25 cellular contexts compared by ENCODE assay signal in genomic region chr1:6965914-6966241, GRCh38.
"Had no signal": no experiment of that assay in that cellular context is flagged by ENCODE, and none has a peak within 500 bp of the region (broad histone marks: within the 10 kb centered on the region; RNA-seq: fewer than 3 reads in every experiment).

No MANE protein-coding gene starts in this region.

- DNase-seq: activated B cell treated with CpG ODN at 0.5 μM for 24 hours; activated CD4-positive, alpha-beta T cell treated with anti-CD3 and anti-CD28 coated beads for 1 hour; activated CD4-positive, alpha-beta T cell treated with anti-CD3 and anti-CD28 coated beads, Interleukin-2, amount 10 ng/mL, durations not matched to agents 24 days and 14 days; activated CD4-positive, alpha-beta T cell treated with anti-CD3 and anti-CD28 coated beads, Interleukin-2, amount 50 U/mL, for 48 hours; activated CD8-positive, alpha-beta memory T cell treated with anti-CD3 and anti-CD28 coated beads, Interleukin-2, amount 10 ng/mL, durations not matched to agents 7 days and 5 days; activated effector memory CD4-positive, alpha-beta T cell treated with Interleukin-2 at 50 U/mL for 16 hours; activated naive CD4-positive, alpha-beta T cell treated with Interleukin-2 at 50 U/mL for 16 hours; activated naive CD8-positive, alpha-beta T cell treated with anti-CD3 and anti-CD28 coated beads, Interleukin-2, amount 50 U/mL, for 24 hours; activated T-cell treated with anti-CD3 and anti-CD28 coated beads, Interleukin-2, amount 50 U/mL, for 24 hours; amniotic stem cell; body of pancreas; IMR-90; KBM-7; MG63; MV-4-11; NCI-H1092 treated with DMSO at 0.1 percent for 48 hours; NCI-H1417 treated with DMSO at 0.1 percent for 48 hours; NCI-H1694; NCI-H2029 treated with DMSO at 0.1 percent for 48 hours; NCI-H524; SHP77 treated with DMSO at 0.1 percent for 48 hours; T-helper 17 cell; T-helper 9 cell had no signal

- H3K27me3 ChIP-seq: MG63 had no signal

- H3K9me3 ChIP-seq: ascending aorta, body of pancreas, MG63 had no signal

- ATAC-seq: activated CD8-positive, alpha-beta memory T cell treated with anti-CD3 and anti-CD28 coated beads, Interleukin-2, amount 10 ng/mL, durations not matched to agents 7 days and 5 days; activated naive CD4-positive, alpha-beta T cell treated with anti-CD3 and anti-CD28 coated beads, Interleukin-2, amount 50 U/mL, for 72 hours; activated naive CD8-positive, alpha-beta T cell treated with anti-CD3 and anti-CD28 coated beads, Interleukin-2, amount 50 U/mL, for 24 hours; body of pancreas; T-helper 17 cell had no signal

- H3K4me1 ChIP-seq: ascending aorta had no signal

- H3K36me3 ChIP-seq: ascending aorta, MG63 had no signal

- H3K27ac ChIP-seq: ascending aorta, body of pancreas had no signal

- H3K4me3 ChIP-seq: ascending aorta, body of pancreas, MG63 had no signal
